9 cellular contexts compared by ENCODE assay signal in the genomic region with DNA sequence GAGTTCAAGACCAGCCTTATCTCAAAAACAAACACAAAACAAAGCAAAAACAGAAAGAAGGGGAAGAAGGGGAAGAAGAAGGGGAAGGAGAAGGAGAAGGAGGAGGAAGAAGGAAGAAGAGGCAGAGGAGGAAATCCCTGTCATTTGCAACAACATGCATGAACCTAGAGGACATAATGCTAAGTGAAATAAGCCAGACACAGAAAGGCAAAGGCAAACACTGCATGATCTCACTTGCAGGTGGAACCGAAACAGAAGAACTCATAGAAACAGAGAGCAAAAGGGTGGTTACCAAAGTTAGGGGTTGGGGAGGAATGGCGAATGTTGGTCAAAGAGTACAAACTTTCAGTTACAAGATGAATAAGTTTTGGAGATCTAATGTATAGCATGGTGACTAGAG.
DNase-seq lines count a peak whose midpoint lies in the region; ATAC-seq lines count a peak whose summit lies in the region.
"Had no signal": no experiment of that assay in that cellular context is flagged by ENCODE, and none has a peak within 500 bp of the region (broad histone marks: within the 10 kb centered on the region; RNA-seq: fewer than 3 reads in every experiment).

No MANE protein-coding gene starts in this region.

- peak overlapping the region in 1 of 2 experiments; percentile 61 for H3K4ac ChIP-seq in mesenchymal stem cell (ENCODE audit: low read depth in 1 of 2, low read length in 2 of 2)

- H2BK5ac ChIP-seq in mesenchymal stem cell (ENCODE audit: low read depth, low read length, poor library complexity, severe bottlenecking), result no peak overlapping the region

- DNase-seq in mesenchymal stem cell, result no peak
- no peak for DNase-seq in SHP77 treated with DMSO at 0.1 percent for 48 hours (lab: John Stamatoyannopoulos, UW)
- DNase-seq in HuH-7.5 (ENCODE audit: low spot score), result no peak
- DNase-seq in COR-L47 (lab: John Stamatoyannopoulos, UW), result no peak
- DNase-seq: NCI-H2107, retina had no signal

- no peak overlapping the region for H2BK15ac ChIP-seq in mesenchymal stem cell (ENCODE audit: low read depth, poor library complexity, severe bottlenecking)

- no peak overlapping the region for H4K91ac ChIP-seq in mesenchymal stem cell (ENCODE audit: low read length)

- no peak overlapping the region for H2AFZ ChIP-seq in mesenchymal stem cell (ENCODE audit: low read depth, low read length)

- H3K27me3 ChIP-seq in mesenchymal stem cell (ENCODE audit: control insufficient read depth in 1 of 2, insufficient read depth in 1 of 2, low read length in 2 of 2), result no peaks in the 10 kb centered on the region

- 98% methylated on average over 2 of the region's 2 CpGs for WGBS in mesenchymal stem cell

- no peak overlapping the region for H2BK120ac ChIP-seq in mesenchymal stem cell (ENCODE audit: low read depth, low read length)

- no peaks in the 10 kb centered on the region for H3K9me3 ChIP-seq in mesenchymal stem cell (ENCODE audit: control insufficient read depth, low read length)

- H3K79me1 ChIP-seq in mesenchymal stem cell (replicated peaks; ENCODE audit: low read length, poor library complexity, severe bottlenecking), result peaks cover 16% of the 10 kb centered on the region

- ATAC-seq in GM18868 (IDR thresholded peaks at IDR 0.05; ENCODE audit: unreplicated experiment) (peak; percentile 39), GM21528 (IDR thresholded peaks at IDR 0.05; ENCODE audit: low FRiP score, unreplicated experiment) (peak; percentile 56), HG03439 (IDR thresholded peaks at IDR 0.05; ENCODE audit: unreplicated experiment) (peak; percentile 46)

- peak overlapping the region; percentile 15 to 61 for H2BK12ac ChIP-seq in mesenchymal stem cell (ENCODE audit: low read length in 2 of 2)

- H3K9ac ChIP-seq in mesenchymal stem cell (ENCODE audit: low read length), result no peak overlapping the region

- peak overlapping the region; percentile 75 to 76 for H3K18ac ChIP-seq in mesenchymal stem cell (ENCODE audit: low read depth in 1 of 2, low read length in 2 of 2)

- peak overlapping the region; percentile 5 for H4K8ac ChIP-seq in mesenchymal stem cell (ENCODE audit: low read length)

- no peak overlapping the region for H3K14ac ChIP-seq in mesenchymal stem cell (ENCODE audit: low read length in 2 of 2)

- H3K27ac ChIP-seq in mesenchymal stem cell (ENCODE audit: low read length, poor library complexity, severe bottlenecking), result peak overlapping the region; percentile 21

- H3K4me2 ChIP-seq in mesenchymal stem cell (ENCODE audit: low read length, poor library complexity, severe bottlenecking), result no peak overlapping the region

- H3K4me3 ChIP-seq in mesenchymal stem cell (ENCODE audit: insufficient read depth in 1 of 2, low read depth in 1 of 2, low read length in 2 of 2), result no peak overlapping the region

- H3K4me1 ChIP-seq in mesenchymal stem cell (ENCODE audit: control insufficient read depth, insufficient read depth, low read depth, low read length), result peaks cover 12% of the 10 kb centered on the region

- H2AK5ac ChIP-seq in mesenchymal stem cell (ENCODE audit: low read length, severe bottlenecking), result peak overlapping the region; percentile 47

- no peaks in the 10 kb centered on the region for H3K36me3 ChIP-seq in mesenchymal stem cell (ENCODE audit: control insufficient read depth in 1 of 2, insufficient read depth in 2 of 2, low read depth in 1 of 2, low read length in 2 of 2)

- H3K23ac ChIP-seq in mesenchymal stem cell (ENCODE audit: low read length in 2 of 2), result no peak overlapping the region
